16 cellular contexts compared by ENCODE assay signal in genomic region chr17:63809970-63810369, GRCh38. TPM values are rescaled to one million over a fixed set of nuclear protein-coding genes. Genes with fewer than 3 reads are reported as not detected.
DNase-seq lines count a peak whose midpoint lies in the region; ATAC-seq lines count a peak whose summit lies in the region.
"Had no signal": no experiment of that assay in that cellular context is flagged by ENCODE, and none has a peak within 500 bp of the region (broad histone marks: within the 10 kb centered on the region; RNA-seq: fewer than 3 reads in every experiment).

No MANE protein-coding gene starts in this region.

- intact Hi-C loops in activated CD4-positive, alpha-beta memory T cell treated with anti-CD3 and anti-CD28 coated beads for 36 hours (cut with micrococcal nuclease) = no loop called here

- no peaks in the 10 kb centered on the region for H3K9me3 Mint-ChIP-seq in activated CD4-positive, alpha-beta memory T cell treated with anti-CD3 and anti-CD28 coated beads, Interleukin-2, amount 10 ng/mL, durations not matched to agents 7 days and 5 days
- no peaks in the 10 kb centered on the region for H3K9me3 Mint-ChIP-seq in activated CD4-positive, alpha-beta memory T cell treated with anti-CD3 and anti-CD28 coated beads for 36 hours
- H3K9me3 Mint-ChIP-seq in activated naive CD8-positive, alpha-beta T cell (ENCODE audit: low read depth) = no peaks in the 10 kb centered on the region
- H3K9me3 Mint-ChIP-seq: CD8-positive, alpha-beta memory T cell had no signal

- H3K27ac Mint-ChIP-seq in activated CD4-positive, alpha-beta memory T cell treated with anti-CD3 and anti-CD28 coated beads, Interleukin-2, amount 10 ng/mL, durations not matched to agents 7 days and 5 days = peak overlapping the region; percentile 14
- H3K27ac Mint-ChIP-seq in activated CD4-positive, alpha-beta memory T cell treated with anti-CD3 and anti-CD28 coated beads for 36 hours = no peak overlapping the region
- peak overlapping the region; percentile 64 for H3K27ac Mint-ChIP-seq in activated naive CD8-positive, alpha-beta T cell

- ATAC-seq in GM19023 (IDR thresholded peaks at IDR 0.05; ENCODE audit: unreplicated experiment) = no peak
- ATAC-seq: Panc1, Right ventricle myocardium inferior had no signal

- DNase-seq in activated CD4-positive, alpha-beta memory T cell treated with anti-CD3 and anti-CD28 coated beads, Interleukin-2, amount 10 ng/mL, durations not matched to agents 7 days and 5 days = no peak
- no peak for DNase-seq in activated CD4-positive, alpha-beta memory T cell treated with anti-CD3 and anti-CD28 coated beads for 36 hours
- DNase-seq in germinal center (ENCODE audit: low spot score) = peak; percentile 1
- no peak for DNase-seq in AML-193 (lab: John Stamatoyannopoulos, UW)
- DNase-seq in middle frontal gyrus (ENCODE audit: extremely low spot score, low spot score) = no peak
- DNase-seq: CD8-positive, alpha-beta memory T cell; DMS79 treated with DMSO at 0.1 percent for 48 hours; KG1; NCI-H1436; NCI-H1930; NCI-H226; NCI-H524 treated with DMSO at 0.1 percent for 48 hours had no signal

- POLR2A ChIA-PET in activated CD4-positive, alpha-beta memory T cell treated with anti-CD3 and anti-CD28 coated beads, Interleukin-2, amount 10 ng/mL, durations not matched to agents 7 days and 5 days (lab: Charles Lee) = interaction anchor here (0.9 to 1.4 kb wide), 2 partner anchors 9 to 23 kb away, joined by 3 read pairs; no protein-coding TSS in a partner anchor
- POLR2A ChIA-PET in activated CD4-positive, alpha-beta memory T cell treated with anti-CD3 and anti-CD28 coated beads for 36 hours (lab: Charles Lee) = interaction anchor here (0.6 kb wide), 2 partner anchors 9 to 1190 kb away, joined by 3 read pairs; no protein-coding TSS in a partner anchor

- H3K27me3 Mint-ChIP-seq in activated CD4-positive, alpha-beta memory T cell treated with anti-CD3 and anti-CD28 coated beads, Interleukin-2, amount 10 ng/mL, durations not matched to agents 7 days and 5 days = no peaks in the 10 kb centered on the region
- H3K27me3 Mint-ChIP-seq in activated CD4-positive, alpha-beta memory T cell treated with anti-CD3 and anti-CD28 coated beads for 36 hours = no peaks in the 10 kb centered on the region
- no peaks in the 10 kb centered on the region for H3K27me3 Mint-ChIP-seq in activated naive CD8-positive, alpha-beta T cell
- H3K27me3 Mint-ChIP-seq: CD8-positive, alpha-beta memory T cell had no signal

- peaks cover 84% of the 10 kb centered on the region for H3K36me3 Mint-ChIP-seq in activated CD4-positive, alpha-beta memory T cell treated with anti-CD3 and anti-CD28 coated beads, Interleukin-2, amount 10 ng/mL, durations not matched to agents 7 days and 5 days (ENCODE audit: low read depth)
- H3K36me3 Mint-ChIP-seq in activated CD4-positive, alpha-beta memory T cell treated with anti-CD3 and anti-CD28 coated beads for 36 hours = peaks cover 71% of the 10 kb centered on the region
- peaks cover 11% of the 10 kb centered on the region for H3K36me3 Mint-ChIP-seq in activated naive CD8-positive, alpha-beta T cell

- H3K4me3 Mint-ChIP-seq in activated CD4-positive, alpha-beta memory T cell treated with anti-CD3 and anti-CD28 coated beads, Interleukin-2, amount 10 ng/mL, durations not matched to agents 7 days and 5 days = no peak overlapping the region
- no peak overlapping the region for H3K4me3 Mint-ChIP-seq in activated CD4-positive, alpha-beta memory T cell treated with anti-CD3 and anti-CD28 coated beads for 36 hours
- no peak overlapping the region for H3K4me3 Mint-ChIP-seq in activated naive CD8-positive, alpha-beta T cell
- H3K4me3 Mint-ChIP-seq: CD8-positive, alpha-beta memory T cell had no signal

- CTCF ChIA-PET in activated CD4-positive, alpha-beta memory T cell treated with anti-CD3 and anti-CD28 coated beads, Interleukin-2, amount 10 ng/mL, durations not matched to agents 7 days and 5 days (lab: Charles Lee) = no interaction called here
- CTCF ChIA-PET in activated CD4-positive, alpha-beta memory T cell treated with anti-CD3 and anti-CD28 coated beads for 36 hours (lab: Charles Lee) = interaction anchor here (1.0 to 1.3 kb wide), 2 partner anchors 24 to 25 kb away, joined by 3 read pairs; no protein-coding TSS in a partner anchor

- no peaks in the 10 kb centered on the region for H3K4me1 Mint-ChIP-seq in activated CD4-positive, alpha-beta memory T cell treated with anti-CD3 and anti-CD28 coated beads, Interleukin-2, amount 10 ng/mL, durations not matched to agents 7 days and 5 days
- peaks cover 8% of the 10 kb centered on the region for H3K4me1 Mint-ChIP-seq in activated CD4-positive, alpha-beta memory T cell treated with anti-CD3 and anti-CD28 coated beads for 36 hours (ENCODE audit: low read depth)
- peaks cover 6% of the 10 kb centered on the region for H3K4me1 Mint-ChIP-seq in activated naive CD8-positive, alpha-beta T cell (ENCODE audit: low read depth)

RNA-seq across cellular contexts. Expression of gene PSMC5, which starts 17.3 kb away (rescaled TPM):
- 100 to 1,000 TPM; 152 to 162 TPM for total RNA-seq in activated CD4-positive, alpha-beta memory T cell treated with anti-CD3 and anti-CD28 coated beads, Interleukin-2, amount 10 ng/mL, durations not matched to agents 7 days and 5 days
- 100 to 1,000 TPM; 165 to 171 TPM for total RNA-seq in activated CD4-positive, alpha-beta memory T cell treated with anti-CD3 and anti-CD28 coated beads for 36 hours

RNA-seq across cellular contexts. Expression of gene FTSJ3, which starts 17.5 kb away (rescaled TPM):
- total RNA-seq in activated CD4-positive, alpha-beta memory T cell treated with anti-CD3 and anti-CD28 coated beads, Interleukin-2, amount 10 ng/mL, durations not matched to agents 7 days and 5 days = 10 to 100 TPM; 38.9 to 43.8 TPM
- total RNA-seq in activated CD4-positive, alpha-beta memory T cell treated with anti-CD3 and anti-CD28 coated beads for 36 hours = 10 to 100 TPM; 41.5 to 42.8 TPM

RNA-seq across cellular contexts. Expression of gene SMARCD2, which starts 32.5 kb away (rescaled TPM):
- total RNA-seq in activated CD4-positive, alpha-beta memory T cell treated with anti-CD3 and anti-CD28 coated beads, Interleukin-2, amount 10 ng/mL, durations not matched to agents 7 days and 5 days = 100 to 1,000 TPM; 150 to 152 TPM
- total RNA-seq in activated CD4-positive, alpha-beta memory T cell treated with anti-CD3 and anti-CD28 coated beads for 36 hours = 100 to 1,000 TPM; 109 to 111 TPM

RNA-seq across cellular contexts. Expression of gene DDX42, which starts 36.0 kb away (rescaled TPM):
- total RNA-seq in activated CD4-positive, alpha-beta memory T cell treated with anti-CD3 and anti-CD28 coated beads, Interleukin-2, amount 10 ng/mL, durations not matched to agents 7 days and 5 days = 100 to 1,000 TPM; 113 to 118 TPM
- total RNA-seq in activated CD4-positive, alpha-beta memory T cell treated with anti-CD3 and anti-CD28 coated beads for 36 hours = 100 to 1,000 TPM; 103 to 106 TPM

RNA-seq across cellular contexts. Expression of gene CCDC47, which starts 36.6 kb away (rescaled TPM):
- total RNA-seq in activated CD4-positive, alpha-beta memory T cell treated with anti-CD3 and anti-CD28 coated beads, Interleukin-2, amount 10 ng/mL, durations not matched to agents 7 days and 5 days = 10 to 100 TPM; 56.7 to 57.9 TPM
- total RNA-seq in activated CD4-positive, alpha-beta memory T cell treated with anti-CD3 and anti-CD28 coated beads for 36 hours = 10 to 100 TPM; 57.6 to 60.5 TPM
